Comparison of ENCODE assay signal across 20 cellular contexts in genomic region chr3:15632212-15632580, GRCh38. TPM values are rescaled to one million over a fixed set of nuclear protein-coding genes. Genes with fewer than 3 reads are reported as not detected.
DNase-seq lines count a peak whose midpoint lies in the region; ATAC-seq and TF ChIP-seq lines count a peak whose summit lies in the region.
"Had no signal": no experiment of that assay in that cellular context is flagged by ENCODE, and none has a peak within 500 bp of the region (broad histone marks: within the 10 kb centered on the region; RNA-seq: fewer than 3 reads in every experiment).

No MANE protein-coding gene starts in this region.

- peaks cover 64% of the 10 kb centered on the region for H3K4me1 Mint-ChIP-seq in activated CD8-positive, alpha-beta T cell treated with anti-CD3 and anti-CD28 coated beads for 36 hours (ENCODE audit: low read depth)
- peaks cover 39% of the 10 kb centered on the region for H3K4me1 Mint-ChIP-seq in activated CD8-positive, alpha-beta T cell treated with anti-CD3 and anti-CD28 coated beads, Interleukin-2, amount 10 ng/mL, durations not matched to agents 7 days and 5 days (ENCODE audit: low read depth)

- in situ Hi-C loops in mammary epithelial cell (cut with MboI; ENCODE audit: low sequenced_read_pairs in 2 of 2): loop anchor here (10.0 to 25.0 kb wide), 3 partner anchors 173 to 605 kb away; no protein-coding TSS in a partner anchor

- no peaks in the 10 kb centered on the region for H3K36me3 ChIP-seq in mammary epithelial cell (ENCODE audit: insufficient read depth, low read length)
- H3K36me3 ChIP-seq in muscle layer of colon (ENCODE audit: insufficient read depth, low read length): no peaks in the 10 kb centered on the region
- H3K36me3 ChIP-seq: pancreas had no signal

- CTCF ChIA-PET in activated CD8-positive, alpha-beta T cell treated with anti-CD3 and anti-CD28 coated beads for 36 hours (lab: Charles Lee): no interaction called here
- CTCF ChIA-PET in activated CD8-positive, alpha-beta T cell treated with anti-CD3 and anti-CD28 coated beads, Interleukin-2, amount 10 ng/mL, durations not matched to agents 7 days and 5 days (lab: Charles Lee): interaction anchor here (12.9 kb wide), 1 partner anchor 177 kb away, joined by 207 read pairs; no protein-coding TSS in a partner anchor
- CTCF ChIA-PET in mammary epithelial cell (lab: Charles Lee; ENCODE audit: low non-redundant PET): no interaction called here

- TF ChIP-seq CTCF in activated CD8-positive, alpha-beta T cell treated with anti-CD3 and anti-CD28 coated beads for 36 hours (IDR thresholded peaks at IDR 0.05): no peak
- no peak for TF ChIP-seq CTCF in mammary epithelial cell (conservative IDR thresholded peaks at IDR 0.05 in 1 of 2, IDR thresholded peaks at IDR 0.05 in 1 of 2; ENCODE audit: extremely low read depth in 1 of 2, insufficient read depth in 1 of 2, low read depth in 1 of 2, low read length in 2 of 2)

- H4K20me1 ChIP-seq in mammary epithelial cell (ENCODE audit: insufficient read depth, low read length): no peaks in the 10 kb centered on the region

- no peaks in the 10 kb centered on the region for H3K79me2 ChIP-seq in mammary epithelial cell (ENCODE audit: insufficient read depth, low read length)

- intact Hi-C loops in activated CD8-positive, alpha-beta T cell treated with anti-CD3 and anti-CD28 coated beads for 36 hours (cut with micrococcal nuclease): no loop called here
- intact Hi-C loops in mammary epithelial cell (cut with micrococcal nuclease): loop anchor here (5.0 kb wide), 1 partner anchor 65 kb away; no protein-coding TSS in a partner anchor

- H3K27ac Mint-ChIP-seq in activated CD8-positive, alpha-beta T cell treated with anti-CD3 and anti-CD28 coated beads for 36 hours: peak overlapping the region; percentile 10
- H3K27ac Mint-ChIP-seq in activated CD8-positive, alpha-beta T cell treated with anti-CD3 and anti-CD28 coated beads, Interleukin-2, amount 10 ng/mL, durations not matched to agents 7 days and 5 days: no peak overlapping the region

- H3K36me3 Mint-ChIP-seq in activated CD8-positive, alpha-beta T cell treated with anti-CD3 and anti-CD28 coated beads for 36 hours (ENCODE audit: low read depth): no peaks in the 10 kb centered on the region
- H3K36me3 Mint-ChIP-seq in activated CD8-positive, alpha-beta T cell treated with anti-CD3 and anti-CD28 coated beads, Interleukin-2, amount 10 ng/mL, durations not matched to agents 7 days and 5 days (ENCODE audit: low read depth): no peaks in the 10 kb centered on the region
- H3K36me3 Mint-ChIP-seq: type B pancreatic cell had no signal

- peak overlapping the region; percentile 24 for H2AFZ ChIP-seq in mammary epithelial cell (ENCODE audit: low read depth, low read length)

- BruUV-seq in mammary epithelial cell (replicated peaks; lab: Mats Ljungman, UMichigan): no TSS peak

- ATAC-seq in activated CD8-positive, alpha-beta T cell treated with anti-CD3 and anti-CD28 coated beads for 36 hours: no peak
- ATAC-seq in activated CD8-positive, alpha-beta T cell treated with anti-CD3 and anti-CD28 coated beads, Interleukin-2, amount 10 ng/mL, durations not matched to agents 7 days and 5 days: no peak
- no peak for ATAC-seq in HG03139 (IDR thresholded peaks at IDR 0.05; ENCODE audit: unreplicated experiment)
- ATAC-seq: left colon, pancreas, Right ventricle myocardium inferior had no signal

- H3K4me3 ChIP-seq in mammary epithelial cell (replicated peaks in 1 of 3; ENCODE audit: insufficient read depth in 1 of 3, low read depth in 2 of 3, low read length in 3 of 3) (no peak overlapping the region), muscle layer of colon (ENCODE audit: low read depth in 1 of 2, low read length in 2 of 2) (no peak overlapping the region)
- H3K4me3 ChIP-seq: pancreas, skin epidermis had no signal

- H3K9me3 ChIP-seq in mammary epithelial cell (replicated peaks; ENCODE audit: insufficient read depth, low read length) (no peaks in the 10 kb centered on the region), muscle layer of colon (ENCODE audit: low read length) (no peaks in the 10 kb centered on the region)
- H3K9me3 ChIP-seq: pancreas had no signal

- POLR2A ChIA-PET in activated CD8-positive, alpha-beta T cell treated with anti-CD3 and anti-CD28 coated beads for 36 hours (lab: Charles Lee): no interaction called here
- POLR2A ChIA-PET in activated CD8-positive, alpha-beta T cell treated with anti-CD3 and anti-CD28 coated beads, Interleukin-2, amount 10 ng/mL, durations not matched to agents 7 days and 5 days (lab: Charles Lee): no interaction called here

- H3K9me3 Mint-ChIP-seq in activated CD8-positive, alpha-beta T cell treated with anti-CD3 and anti-CD28 coated beads for 36 hours: no peaks in the 10 kb centered on the region
- H3K9me3 Mint-ChIP-seq in activated CD8-positive, alpha-beta T cell treated with anti-CD3 and anti-CD28 coated beads, Interleukin-2, amount 10 ng/mL, durations not matched to agents 7 days and 5 days (ENCODE audit: insufficient read depth): no peaks in the 10 kb centered on the region
- H3K9me3 Mint-ChIP-seq: type B pancreatic cell had no signal

- dilution Hi-C loops in mammary epithelial cell (cut with HindIII; ENCODE audit: low sequenced_read_pairs): no loop called here

- no peak overlapping the region for H3K4me2 ChIP-seq in mammary epithelial cell (ENCODE audit: insufficient read depth, low read depth, low read length)

- H3K27me3 ChIP-seq in mammary epithelial cell (ENCODE audit: insufficient read depth, low read length) (no peaks in the 10 kb centered on the region), muscle layer of colon (ENCODE audit: control insufficient read depth in 1 of 2, insufficient read depth in 2 of 2, low read length in 2 of 2) (no peaks in the 10 kb centered on the region)
- H3K27me3 ChIP-seq: pancreas had no signal

- no peaks in the 10 kb centered on the region for H3K27me3 Mint-ChIP-seq in activated CD8-positive, alpha-beta T cell treated with anti-CD3 and anti-CD28 coated beads for 36 hours
- H3K27me3 Mint-ChIP-seq in activated CD8-positive, alpha-beta T cell treated with anti-CD3 and anti-CD28 coated beads, Interleukin-2, amount 10 ng/mL, durations not matched to agents 7 days and 5 days (ENCODE audit: low read depth): no peaks in the 10 kb centered on the region
- H3K27me3 Mint-ChIP-seq: type B pancreatic cell had no signal

- no peak overlapping the region for H3K4me3 Mint-ChIP-seq in activated CD8-positive, alpha-beta T cell treated with anti-CD3 and anti-CD28 coated beads for 36 hours
- no peak overlapping the region for H3K4me3 Mint-ChIP-seq in activated CD8-positive, alpha-beta T cell treated with anti-CD3 and anti-CD28 coated beads, Interleukin-2, amount 10 ng/mL, durations not matched to agents 7 days and 5 days
- H3K4me3 Mint-ChIP-seq: type B pancreatic cell had no signal

- H3K9ac ChIP-seq in mammary epithelial cell (ENCODE audit: insufficient read depth, low read length) (no peak overlapping the region), muscle layer of colon (ENCODE audit: low read length) (no peak overlapping the region)

- no peak for DNase-seq in activated CD8-positive, alpha-beta T cell treated with anti-CD3 and anti-CD28 coated beads for 36 hours
- no peak for DNase-seq in activated CD8-positive, alpha-beta T cell treated with anti-CD3 and anti-CD28 coated beads, Interleukin-2, amount 10 ng/mL, durations not matched to agents 7 days and 5 days
- DNase-seq in mammary epithelial cell: no peak
- DNase-seq in NCI-H2227 treated with DMSO at 0.1 percent for 48 hours (lab: John Stamatoyannopoulos, UW): no peak
- no peak for DNase-seq in NCI-H2171 treated with DMSO at 0.1 percent for 48 hours (lab: John Stamatoyannopoulos, UW)
- DNase-seq: 8988T; activated gamma-delta T cell treated with Interleukin-2 at 50 U/mL for 16 hours; amygdala; foreskin melanocyte; left colon; NCI-H187; NCI-H446 treated with DMSO at 0.1 percent for 48 hours; pancreas; stimulated activated CD4-positive, alpha-beta T cell treated with anti-CD3 and anti-CD28 coated beads, Interleukin-4, amount 100 ng/mL, for 24 hours had no signal

- H3K4me1 ChIP-seq in mammary epithelial cell (ENCODE audit: insufficient read depth, low read length): peaks cover 59% of the 10 kb centered on the region
- peaks cover 66% of the 10 kb centered on the region for H3K4me1 ChIP-seq in muscle layer of colon (ENCODE audit: insufficient read depth, low read length)

- 97% methylated on average over 3 of the region's 4 CpGs for WGBS in mammary epithelial cell (ENCODE audit: low coverage, missing lambda C conversion rate)

- H3K27ac ChIP-seq in mammary epithelial cell (ENCODE audit: insufficient read depth, low read depth, low read length) (no peak overlapping the region), muscle layer of colon (ENCODE audit: low read depth, low read length) (peak overlapping the region; percentile 8), temporal lobe (ENCODE audit: low read depth, low read length) (peak overlapping the region; percentile 24)
- H3K27ac ChIP-seq: pancreas had no signal

RNA-seq across cellular contexts. Expression of gene BTD, which starts 30.7 kb away (rescaled TPM):
- 1 to 10 TPM; 3.8 to 4.0 TPM for total RNA-seq in activated CD8-positive, alpha-beta T cell treated with anti-CD3 and anti-CD28 coated beads for 36 hours
- 1 to 10 TPM; 7.1 to 7.5 TPM for total RNA-seq in activated CD8-positive, alpha-beta T cell treated with anti-CD3 and anti-CD28 coated beads, Interleukin-2, amount 10 ng/mL, durations not matched to agents 7 days and 5 days
- total RNA-seq in mammary epithelial cell (10 to 100 TPM in 1 of 2 donors, 1 to 10 TPM in 1; 8.0 to 21.7 TPM), temporal lobe (18.4 TPM)
- polyA plus RNA-seq in mammary epithelial cell: 17.2 TPM
- 15.1 TPM for polyA minus RNA-seq in mammary epithelial cell

RNA-seq across cellular contexts. Expression of gene HACL1, which starts 30.8 kb away (rescaled TPM):
- total RNA-seq in activated CD8-positive, alpha-beta T cell treated with anti-CD3 and anti-CD28 coated beads for 36 hours: 10 to 100 TPM; 23.6 to 32.0 TPM
- 10 to 100 TPM; 23.9 to 24.9 TPM for total RNA-seq in activated CD8-positive, alpha-beta T cell treated with anti-CD3 and anti-CD28 coated beads, Interleukin-2, amount 10 ng/mL, durations not matched to agents 7 days and 5 days
- total RNA-seq in mammary epithelial cell (10 to 100 TPM; 17.4 to 22.5 TPM), temporal lobe (20.9 TPM)
- 23.5 TPM for polyA plus RNA-seq in mammary epithelial cell
- polyA minus RNA-seq in mammary epithelial cell: 29.6 TPM
